Comparison of ENCODE assay signal across 27 cellular contexts in genomic region chr5:11230890-11231289, GRCh38.
"Had no signal": no experiment of that assay in that cellular context is flagged by ENCODE, and none has a peak within 500 bp of the region (broad histone marks: within the 10 kb centered on the region; RNA-seq: fewer than 3 reads in every experiment).

No MANE protein-coding gene starts in this region.

- H3K27ac ChIP-seq: colonic mucosa, coronary artery, dorsolateral prefrontal cortex, epithelial cell of prostate, esophagus squamous epithelium, foreskin keratinocyte, gastrocnemius medialis, gastroesophageal sphincter, heart left ventricle, heart right ventricle had no signal

- FAIRE-seq: colon, endometrium, endothelial cell of umbilical vein, frontal cortex had no signal

- H3K27me3 ChIP-seq: colonic mucosa, dorsolateral prefrontal cortex, esophagus squamous epithelium, foreskin keratinocyte, gastrocnemius medialis, gastroesophageal sphincter, heart left ventricle, heart right ventricle had no signal

- H3K9me3 ChIP-seq: colonic mucosa, esophagus squamous epithelium, gastrocnemius medialis, heart left ventricle had no signal

- H3K4me3 ChIP-seq: colonic mucosa, coronary artery, dorsolateral prefrontal cortex, esophagus squamous epithelium, gastrocnemius medialis, gastroesophageal sphincter, heart left ventricle, heart right ventricle had no signal

- ATAC-seq: effector memory CD8-positive, alpha-beta T cell; esophagus mucosa; foreskin keratinocyte; gastrocnemius medialis; gastroesophageal sphincter; heart left ventricle; heart right ventricle had no signal

- H3K4me1 ChIP-seq: colonic mucosa, esophagus squamous epithelium, foreskin keratinocyte, gastrocnemius medialis, gastroesophageal sphincter had no signal

- DNase-seq: colonic mucosa; cortex of kidney; dermis blood vessel endothelial cell; dorsolateral prefrontal cortex; effector CD4-positive, alpha-beta T cell; effector CD8-positive, alpha-beta T cell; effector memory CD4-positive, alpha-beta T cell; effector memory CD8-positive, alpha-beta T cell; endodermal cell; erythroblast; esophagus squamous epithelium; foreskin fibroblast; foreskin keratinocyte; foreskin melanocyte; gastrocnemius medialis; glutamatergic neuron; head of caudate nucleus; heart left ventricle; heart right ventricle had no signal

- H3K36me3 ChIP-seq: colonic mucosa, esophagus squamous epithelium, gastrocnemius medialis, gastroesophageal sphincter, heart left ventricle, heart right ventricle had no signal
